Comparison of ENCODE assay signal across 27 cellular contexts in genomic region chr1:60298290-60298689, GRCh38.
"Had no signal": no experiment of that assay in that cellular context is flagged by ENCODE, and none has a peak within 500 bp of the region (broad histone marks: within the 10 kb centered on the region; RNA-seq: fewer than 3 reads in every experiment).

No MANE protein-coding gene starts in this region.

- ATAC-seq: activated CD4-positive, alpha-beta T cell treated with anti-CD3 and anti-CD28 coated beads for 36 hours; activated CD8-positive, alpha-beta memory T cell treated with anti-CD3 and anti-CD28 coated beads, Interleukin-2, amount 10 ng/mL, durations not matched to agents 7 days and 5 days; activated CD8-positive, alpha-beta T cell treated with anti-CD3 and anti-CD28 coated beads, Interleukin-2, amount 10 ng/mL, durations not matched to agents 7 days and 5 days; activated naive CD8-positive, alpha-beta T cell treated with anti-CD3 and anti-CD28 coated beads, Interleukin-2, amount 50 U/mL, for 24 hours; body of pancreas; gastrocnemius medialis; heart left ventricle had no signal

- DNase-seq: activated CD4-positive, alpha-beta memory T cell treated with anti-CD3 and anti-CD28 coated beads for 36 hours; activated CD4-positive, alpha-beta T cell treated with anti-CD3 and anti-CD28 coated beads for 36 hours; activated CD4-positive, alpha-beta T cell treated with anti-CD3 and anti-CD28 coated beads, Interleukin-2, amount 10 ng/mL, durations not matched to agents 24 days and 14 days; activated CD4-positive, CD25-positive, alpha-beta regulatory T cell; activated CD4-positive, CD25-positive, alpha-beta regulatory T cell treated with anti-CD3 and anti-CD28 coated beads, Interleukin-2, amount 50 U/mL, for 72 hours; activated CD8-positive, alpha-beta memory T cell treated with anti-CD3 and anti-CD28 coated beads, Interleukin-2, amount 10 ng/mL, durations not matched to agents 7 days and 5 days; activated CD8-positive, alpha-beta memory T cell treated with anti-CD3 and anti-CD28 coated beads, Interleukin-2, amount 50 U/mL, for 4 hours; activated CD8-positive, alpha-beta T cell treated with anti-CD3 and anti-CD28 coated beads, Interleukin-2, amount 10 ng/mL, durations not matched to agents 7 days and 5 days; activated effector memory CD4-positive, alpha-beta T cell treated with anti-CD3 and anti-CD28 coated beads, Interleukin-2, amount 50 U/mL, for 16 hours; activated naive CD4-positive, alpha-beta T cell treated with anti-CD3 and anti-CD28 coated beads for 36 hours; activated naive CD8-positive, alpha-beta T cell treated with anti-CD3 and anti-CD28 coated beads for 36 hours; activated naive CD8-positive, alpha-beta T cell treated with anti-CD3 and anti-CD28 coated beads, Interleukin-2, amount 50 U/mL, for 24 hours; activated T-cell treated with anti-CD3 and anti-CD28 coated beads, Interleukin-2, amount 50 U/mL, for 1 hour; activated T-cell treated with anti-CD3 and anti-CD28 coated beads, Interleukin-2, amount 50 U/mL, for 48 hours; adrenal gland; amygdala; aorta; body of pancreas; dorsolateral prefrontal cortex; effector memory CD4-positive, alpha-beta T cell; endodermal cell; esophagus squamous epithelium; gastrocnemius medialis; glutamatergic neuron; heart left ventricle; T-helper 2 cell had no signal

- H3K4me3 ChIP-seq: adrenal gland, body of pancreas, coronary artery, dorsolateral prefrontal cortex, esophagus squamous epithelium, gastrocnemius medialis, heart left ventricle had no signal

- H3K9me3 ChIP-seq: body of pancreas, esophagus squamous epithelium had no signal

- H3K27me3 ChIP-seq: adrenal gland, body of pancreas, esophagus squamous epithelium, gastrocnemius medialis, heart left ventricle had no signal

- H3K4me1 ChIP-seq: adrenal gland, body of pancreas, esophagus squamous epithelium, gastrocnemius medialis, heart left ventricle had no signal

- H3K27ac ChIP-seq: adrenal gland, body of pancreas, coronary artery, dorsolateral prefrontal cortex, esophagus squamous epithelium, gastrocnemius medialis, heart left ventricle had no signal

- H3K36me3 ChIP-seq: adrenal gland, esophagus squamous epithelium, gastrocnemius medialis, heart left ventricle had no signal
